Comparison of ENCODE assay signal across 8 cellular contexts in genomic region chr4:165379662-165380061, GRCh38. TPM values are rescaled to one million over a fixed set of nuclear protein-coding genes. Genes with fewer than 3 reads are reported as not detected.
A peak's percentile ranks its signal among the peaks of the same experiment; 100 is the strongest.
DNase-seq lines count a peak whose midpoint lies in the region; ATAC-seq, FAIRE-seq and TF ChIP-seq lines count a peak whose summit lies in the region.

No MANE protein-coding gene starts in this region.

- no peak for ATAC-seq in activated naive CD4-positive, alpha-beta T cell treated with anti-CD3 and anti-CD28 coated beads, Interleukin-2, amount 50 U/mL, for 72 hours
- no peak for ATAC-seq in memory B cell (ENCODE audit: low read depth)
- no peak for ATAC-seq in HG03460 (IDR thresholded peaks at IDR 0.05; ENCODE audit: unreplicated experiment)

- no peak for DNase-seq in activated naive CD4-positive, alpha-beta T cell treated with anti-CD3 and anti-CD28 coated beads, Interleukin-2, amount 50 U/mL, for 72 hours (ENCODE audit: low spot score in 2 of 2)
- DNase-seq in bronchial epithelial cell (ENCODE audit: low read depth) (no peak), memory B cell (ENCODE audit: low spot score in 2 of 2) (no peak), urothelium cell line (ENCODE audit: low spot score) (peak; percentile 26), GM19240 (ENCODE audit: insufficient read length, low spot score) (no peak), NOMO-1 treated with dmso at 0.1 percent for 144 hours (lab: John Stamatoyannopoulos, UW; ENCODE audit: unreplicated experiment) (no peak)

- TF ChIP-seq CTCF in bronchial epithelial cell (IDR thresholded peaks at IDR 0.05; ENCODE audit: insufficient read depth, low read length, severe bottlenecking): no peak

- peaks cover 12% of the 10 kb centered on the region for H3K4me1 Mint-ChIP-seq in activated naive CD4-positive, alpha-beta T cell treated with anti-CD3 and anti-CD28 coated beads, Interleukin-2, amount 50 U/mL, for 24 hours
- H3K4me1 Mint-ChIP-seq in memory B cell: peaks cover 2% of the 10 kb centered on the region

- no peaks in the 10 kb centered on the region for H3K27me3 ChIP-seq in bronchial epithelial cell (ENCODE audit: control insufficient read depth, insufficient read depth, low read length)

- peaks cover 1% of the 10 kb centered on the region for H3K36me3 Mint-ChIP-seq in activated naive CD4-positive, alpha-beta T cell treated with anti-CD3 and anti-CD28 coated beads, Interleukin-2, amount 50 U/mL, for 24 hours
- peaks cover 0 to 8% of the 10 kb centered on the region in 2 donors for H3K36me3 Mint-ChIP-seq in activated naive CD4-positive, alpha-beta T cell treated with anti-CD3 and anti-CD28 coated beads, Interleukin-2, amount 50 U/mL, for 72 hours
- H3K36me3 Mint-ChIP-seq in memory B cell: no peaks in the 10 kb centered on the region

- peak overlapping the region; percentile 47 for H3K4me3 ChIP-seq in bronchial epithelial cell (ENCODE audit: low read depth, low read length)

- H3K4me3 Mint-ChIP-seq in activated naive CD4-positive, alpha-beta T cell treated with anti-CD3 and anti-CD28 coated beads, Interleukin-2, amount 50 U/mL, for 24 hours: peak overlapping the region; percentile 61
- H3K4me3 Mint-ChIP-seq in memory B cell: peak overlapping the region; percentile 35

- H3K9me3 Mint-ChIP-seq in activated naive CD4-positive, alpha-beta T cell treated with anti-CD3 and anti-CD28 coated beads, Interleukin-2, amount 50 U/mL, for 24 hours: no peaks in the 10 kb centered on the region
- H3K9me3 Mint-ChIP-seq in activated naive CD4-positive, alpha-beta T cell treated with anti-CD3 and anti-CD28 coated beads, Interleukin-2, amount 50 U/mL, for 72 hours: peaks cover 0 to 2% of the 10 kb centered on the region in 2 donors
- H3K9me3 Mint-ChIP-seq in memory B cell: no peaks in the 10 kb centered on the region

- H3K27ac Mint-ChIP-seq in activated naive CD4-positive, alpha-beta T cell treated with anti-CD3 and anti-CD28 coated beads, Interleukin-2, amount 50 U/mL, for 24 hours: no peak overlapping the region
- no peak overlapping the region for H3K27ac Mint-ChIP-seq in activated naive CD4-positive, alpha-beta T cell treated with anti-CD3 and anti-CD28 coated beads, Interleukin-2, amount 50 U/mL, for 72 hours
- no peak overlapping the region for H3K27ac Mint-ChIP-seq in memory B cell

- H3K27me3 Mint-ChIP-seq in activated naive CD4-positive, alpha-beta T cell treated with anti-CD3 and anti-CD28 coated beads, Interleukin-2, amount 50 U/mL, for 24 hours: peaks cover 38% of the 10 kb centered on the region
- H3K27me3 Mint-ChIP-seq in memory B cell: peaks cover 17% of the 10 kb centered on the region

- FAIRE-seq in bronchial epithelial cell (lab: Jason Lieb, UNC): no peak
- FAIRE-seq in urothelium cell line (lab: Jason Lieb, UNC): no peak

- H3K36me3 ChIP-seq in bronchial epithelial cell (ENCODE audit: control insufficient read depth, insufficient read depth, low read length): no peaks in the 10 kb centered on the region

RNA-seq across cellular contexts. Expression of gene CPE, which starts 0.9 kb away (rescaled TPM):
- total RNA-seq in activated naive CD4-positive, alpha-beta T cell treated with anti-CD3 and anti-CD28 coated beads, Interleukin-2, amount 50 U/mL, for 72 hours: not detected
- 24.0 and 48.3 TPM in 2 replicates for total RNA-seq in bronchial epithelial cell

RNA-seq across cellular contexts. Expression of gene MSMO1, which starts 52.2 kb away (rescaled TPM):
- 10 to 100 TPM; 58.2 to 65.5 TPM for total RNA-seq in activated naive CD4-positive, alpha-beta T cell treated with anti-CD3 and anti-CD28 coated beads, Interleukin-2, amount 50 U/mL, for 72 hours
- total RNA-seq in bronchial epithelial cell: 187 and 206 TPM in 2 replicates

Comparison
In these comparisons a context has a peak if more than half of its experiments do, and no peak if none do; other contexts are left out.
1. RNA of gene CPE, which starts 0.9 kb away (total RNA-seq): 24.0 to 48.3 TPM in bronchial epithelial cell; not detected in activated naive CD4-positive, alpha-beta T cell treated with anti-CD3 and anti-CD28 coated beads, Interleukin-2, amount 50 U/mL, for 72 hours; every median in the first group is over 10 times any median in the second.